Comparison of ENCODE assay signal across 20 cellular contexts in the genomic region with DNA sequence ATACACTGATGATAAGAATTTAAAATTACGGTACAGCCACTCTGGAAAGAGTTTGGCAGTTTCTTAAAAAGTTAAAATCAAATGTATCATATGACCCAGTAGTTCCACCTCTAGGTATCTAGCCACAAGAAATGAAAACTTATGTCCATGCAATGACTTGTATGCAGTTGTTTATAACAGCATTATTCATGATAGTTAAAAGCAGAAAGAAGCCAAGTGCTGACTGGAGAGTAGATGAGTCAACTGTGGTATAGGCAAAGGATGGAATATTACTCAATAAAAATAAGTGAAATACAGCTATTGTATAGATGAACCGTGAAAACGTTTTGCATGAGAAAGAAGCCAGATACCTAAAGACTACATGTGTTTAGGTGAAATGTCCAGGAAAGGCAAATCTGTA. TPM values are rescaled to one million over a fixed set of nuclear protein-coding genes. Genes with fewer than 3 reads are reported as not detected.
DNase-seq lines count a peak whose midpoint lies in the region; ATAC-seq and TF ChIP-seq lines count a peak whose summit lies in the region.
"Had no signal": no experiment of that assay in that cellular context is flagged by ENCODE, and none has a peak within 500 bp of the region (broad histone marks: within the 10 kb centered on the region; RNA-seq: fewer than 3 reads in every experiment).

No MANE protein-coding gene starts in this region.

- DNase-seq in AG09319 (ENCODE audit: extremely low read depth, low read depth): peak; percentile 48
- peak; percentile 29 for DNase-seq in GM03348 (ENCODE audit: low spot score)
- no peak for DNase-seq in activated T-helper 2 cell treated with anti-CD3 and anti-CD28 coated beads, Interferon-gamma antibody, Interleukin-2, Interleukin-4, amounts not matched to agents 10 μg/mL and 5 μg/mL and 100 μg/mL, durations not matched to agents 14 hours and 24 hours and 36 hours (ENCODE audit: low spot score)
- peak; percentile 54 for DNase-seq in fibroblast of pulmonary artery (ENCODE audit: low read depth)
- DNase-seq in effector memory CD8-positive, alpha-beta T cell: no peak
- DNase-seq in mesothelial cell of epicardium (ENCODE audit: low spot score in 2 of 2, unreplicated experiment in 2 of 2): no peak
- DNase-seq in ascending aorta (ENCODE audit: low spot score in 2 of 2): no peak
- DNase-seq: amygdala, dermis blood vessel endothelial cell, foreskin melanocyte, natural killer cell, NCI-H1930, NCI-H69, substantia nigra, T-helper 1 cell had no signal

- intact Hi-C loops in activated T-helper 2 cell treated with anti-CD3 and anti-CD28 coated beads, Interferon-gamma antibody, Interleukin-2, Interleukin-4, amounts not matched to agents 10 μg/mL and 5 μg/mL and 100 μg/mL, durations not matched to agents 14 hours and 24 hours and 36 hours (cut with micrococcal nuclease): loop anchor here (2.0 to 10.0 kb wide), 5 partner anchors 77 to 1393 kb away; a partner anchor contains a TSS
- intact Hi-C loops in ascending aorta (cut with DNase I): no loop called here

- TF ChIP-seq CTCF in AG09319 (IDR thresholded peaks at IDR 0.05; ENCODE audit: low read depth, low read length) (no peak), fibroblast of pulmonary artery (IDR thresholded peaks at IDR 0.05; ENCODE audit: low read length, missing control alignments) (no peak), mesothelial cell of epicardium (IDR thresholded peaks at IDR 0.05; ENCODE audit: unreplicated experiment) (no peak), ascending aorta (IDR thresholded peaks at IDR 0.05) (no peak)

- H3K27me3 Mint-ChIP-seq in activated T-helper 2 cell treated with anti-CD3 and anti-CD28 coated beads, Interferon-gamma antibody, Interleukin-2, Interleukin-4, amounts not matched to agents 10 μg/mL and 5 μg/mL and 100 μg/mL, durations not matched to agents 14 hours and 24 hours and 36 hours (ENCODE audit: low read depth): peaks cover 2% of the 10 kb centered on the region
- peaks cover 25 to 57% of the 10 kb centered on the region in 2 donors for H3K27me3 Mint-ChIP-seq in effector memory CD8-positive, alpha-beta T cell
- no peaks in the 10 kb centered on the region for H3K27me3 Mint-ChIP-seq in mesothelial cell of epicardium (ENCODE audit: low read depth)

- H3K4me3 Mint-ChIP-seq in activated T-helper 2 cell treated with anti-CD3 and anti-CD28 coated beads, Interferon-gamma antibody, Interleukin-2, Interleukin-4, amounts not matched to agents 10 μg/mL and 5 μg/mL and 100 μg/mL, durations not matched to agents 14 hours and 24 hours and 36 hours (ENCODE audit: low read depth): no peak overlapping the region
- no peak overlapping the region for H3K4me3 Mint-ChIP-seq in effector memory CD8-positive, alpha-beta T cell
- H3K4me3 Mint-ChIP-seq in mesothelial cell of epicardium: no peak overlapping the region
- H3K4me3 Mint-ChIP-seq: natural killer cell, WTC11 had no signal

- no peak for ATAC-seq in HG02938 (IDR thresholded peaks at IDR 0.05; ENCODE audit: unreplicated experiment)
- no peak for ATAC-seq in effector memory CD8-positive, alpha-beta T cell (replicated peaks)
- ATAC-seq: GM12878, natural killer cell, Panc1, WTC11 had no signal

- peaks cover 55% of the 10 kb centered on the region for H3K4me1 Mint-ChIP-seq in activated T-helper 2 cell treated with anti-CD3 and anti-CD28 coated beads, Interferon-gamma antibody, Interleukin-2, Interleukin-4, amounts not matched to agents 10 μg/mL and 5 μg/mL and 100 μg/mL, durations not matched to agents 14 hours and 24 hours and 36 hours (ENCODE audit: low read depth)
- H3K4me1 Mint-ChIP-seq in effector memory CD8-positive, alpha-beta T cell (ENCODE audit: low read depth in 2 of 2): peaks cover 9 to 16% of the 10 kb centered on the region in 2 donors
- peaks cover 31% of the 10 kb centered on the region for H3K4me1 Mint-ChIP-seq in mesothelial cell of epicardium

- H3K36me3 Mint-ChIP-seq in activated T-helper 2 cell treated with anti-CD3 and anti-CD28 coated beads, Interferon-gamma antibody, Interleukin-2, Interleukin-4, amounts not matched to agents 10 μg/mL and 5 μg/mL and 100 μg/mL, durations not matched to agents 14 hours and 24 hours and 36 hours (ENCODE audit: low read depth): peaks cover 5% of the 10 kb centered on the region
- H3K36me3 Mint-ChIP-seq in effector memory CD8-positive, alpha-beta T cell (ENCODE audit: insufficient read depth): no peaks in the 10 kb centered on the region
- H3K36me3 Mint-ChIP-seq in mesothelial cell of epicardium: no peaks in the 10 kb centered on the region
- H3K36me3 Mint-ChIP-seq: natural killer cell, WTC11 had no signal

- H3K4me3 ChIP-seq in fibroblast of pulmonary artery (replicated peaks; ENCODE audit: low read depth, low read length): no peak overlapping the region
- no peak overlapping the region for H3K4me3 ChIP-seq in ascending aorta
- H3K4me3 ChIP-seq: GM12878, lung had no signal

- H3K9me3 ChIP-seq in ascending aorta: no peaks in the 10 kb centered on the region

- no peaks in the 10 kb centered on the region for H3K36me3 ChIP-seq in ascending aorta

- H3K4me1 ChIP-seq in ascending aorta: no peaks in the 10 kb centered on the region

- H3K27ac Mint-ChIP-seq in activated T-helper 2 cell treated with anti-CD3 and anti-CD28 coated beads, Interferon-gamma antibody, Interleukin-2, Interleukin-4, amounts not matched to agents 10 μg/mL and 5 μg/mL and 100 μg/mL, durations not matched to agents 14 hours and 24 hours and 36 hours: peak overlapping the region; percentile 28
- no peak overlapping the region for H3K27ac Mint-ChIP-seq in effector memory CD8-positive, alpha-beta T cell
- no peak overlapping the region for H3K27ac Mint-ChIP-seq in mesothelial cell of epicardium
- H3K27ac Mint-ChIP-seq: natural killer cell, WTC11 had no signal

- H3K27me3 ChIP-seq in ascending aorta: no peaks in the 10 kb centered on the region

- H3K27ac ChIP-seq in ascending aorta: no peak overlapping the region

- no peaks in the 10 kb centered on the region for H3K9me3 Mint-ChIP-seq in activated T-helper 2 cell treated with anti-CD3 and anti-CD28 coated beads, Interferon-gamma antibody, Interleukin-2, Interleukin-4, amounts not matched to agents 10 μg/mL and 5 μg/mL and 100 μg/mL, durations not matched to agents 14 hours and 24 hours and 36 hours
- H3K9me3 Mint-ChIP-seq in effector memory CD8-positive, alpha-beta T cell: no peaks in the 10 kb centered on the region
- H3K9me3 Mint-ChIP-seq in mesothelial cell of epicardium: no peaks in the 10 kb centered on the region
- H3K9me3 Mint-ChIP-seq: natural killer cell, WTC11 had no signal

RNA-seq across cellular contexts. Expression of a gene that starts 14.8 kb away (rescaled TPM):
- 1.1 and 1.2 TPM in 2 replicates for total RNA-seq in activated T-helper 2 cell treated with anti-CD3 and anti-CD28 coated beads, Interferon-gamma antibody, Interleukin-2, Interleukin-4, amounts not matched to agents 10 μg/mL and 5 μg/mL and 100 μg/mL, durations not matched to agents 14 hours and 24 hours and 36 hours
- total RNA-seq in mesothelial cell of epicardium: 2.9 to 3.3 TPM (median 3.2 TPM) in 3 replicates
- total RNA-seq in ascending aorta: not detected
- total RNA-seq: dermis blood vessel endothelial cell, natural killer cell, WTC11 had no signal

RNA-seq across cellular contexts. Expression of a gene that starts 23.4 kb away (rescaled TPM):
- total RNA-seq in activated T-helper 2 cell treated with anti-CD3 and anti-CD28 coated beads, Interferon-gamma antibody, Interleukin-2, Interleukin-4, amounts not matched to agents 10 μg/mL and 5 μg/mL and 100 μg/mL, durations not matched to agents 14 hours and 24 hours and 36 hours: 0.18 and 0.34 TPM in 2 replicates
- total RNA-seq in mesothelial cell of epicardium (0.11 TPM in 1 of 3 replicates, not detected in the others), ascending aorta (2.7 TPM)
- total RNA-seq: dermis blood vessel endothelial cell, WTC11 had no signal

RNA-seq across cellular contexts. Expression of a gene that starts 27.6 kb away (rescaled TPM):
- not detected in 2 replicates for total RNA-seq in activated T-helper 2 cell treated with anti-CD3 and anti-CD28 coated beads, Interferon-gamma antibody, Interleukin-2, Interleukin-4, amounts not matched to agents 10 μg/mL and 5 μg/mL and 100 μg/mL, durations not matched to agents 14 hours and 24 hours and 36 hours
- total RNA-seq in mesothelial cell of epicardium (not detected in 3 replicates), ascending aorta (0.75 TPM)
- total RNA-seq: dermis blood vessel endothelial cell, GM12878, WTC11 had no signal

Comparison
In these comparisons a context has a peak if more than half of its experiments do, and no peak if none do; other contexts are left out.
1. DNase-seq: peak in AG09319 (single experiment), GM03348 (single experiment) and fibroblast of pulmonary artery (single experiment); none in activated T-helper 2 cell treated with anti-CD3 and anti-CD28 coated beads, Interferon-gamma antibody, Interleukin-2, Interleukin-4, amounts not matched to agents 10 μg/mL and 5 μg/mL and 100 μg/mL, durations not matched to agents 14 hours and 24 hours and 36 hours (single experiment), effector memory CD8-positive, alpha-beta T cell (0 of 3), mesothelial cell of epicardium (0 of 2) and ascending aorta (0 of 2).